8 cellular contexts compared by ENCODE assay signal in the genomic region with DNA sequence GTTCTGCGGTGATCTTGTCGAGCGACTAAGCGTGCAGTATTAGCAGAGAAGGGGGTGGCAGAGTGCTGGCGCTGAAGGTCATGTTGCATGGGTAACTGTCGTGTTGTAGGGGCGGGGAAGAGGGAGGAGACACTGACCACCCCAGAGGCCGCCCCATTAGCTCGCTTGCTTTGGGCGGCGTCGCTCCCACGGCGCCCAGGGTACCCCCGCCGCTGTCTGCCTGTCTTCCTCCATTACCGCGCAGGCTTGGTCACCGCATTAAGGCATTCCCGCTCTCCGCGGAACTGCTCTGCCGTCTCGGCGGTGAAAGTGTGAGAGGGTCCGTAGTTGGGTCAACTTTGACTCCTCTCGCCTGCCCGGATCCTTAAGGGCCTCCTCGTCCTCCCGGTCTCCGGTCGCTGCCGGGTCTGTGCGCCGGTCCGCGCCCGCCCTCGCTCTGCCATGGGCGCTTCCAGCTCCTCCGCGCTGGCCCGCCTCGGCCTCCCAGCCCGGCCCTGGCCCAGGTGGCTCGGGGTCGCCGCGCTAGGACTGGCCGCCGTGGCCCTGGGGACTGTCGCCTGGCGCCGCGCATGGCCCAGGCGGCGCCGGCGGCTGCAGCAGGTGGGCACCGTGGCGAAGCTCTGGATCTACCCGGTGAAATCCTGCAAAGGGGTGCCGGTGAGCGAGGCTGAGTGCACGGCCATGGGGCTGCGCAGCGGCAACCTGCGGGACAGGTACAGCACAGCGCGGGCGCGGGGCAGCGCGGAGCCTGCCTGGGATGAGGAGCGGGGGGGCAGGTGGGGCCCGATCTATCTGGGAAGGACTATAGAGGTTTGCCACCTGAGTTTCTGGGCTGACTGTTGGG. TPM values are rescaled to one million over a fixed set of nuclear protein-coding genes. Genes with fewer than 3 reads are reported as not detected.
A peak's percentile ranks its signal among the peaks of the same experiment; 100 is the strongest.
DNase-seq lines count a peak whose midpoint lies in the region; ATAC-seq and TF ChIP-seq lines count a peak whose summit lies in the region.

A gene (plus strand): TSS at position 232 of the 844 bp plus-strand sequence. CDS start 210 bp downstream, at position 442.

- H3K4me1 Mint-ChIP-seq in activated B cell treated with CpG ODN at 0.5 μM for 24 hours, result peaks cover 24% of the 10 kb centered on the region

- H3K9ac ChIP-seq in MM.1S (ENCODE audit: low read length) (peak within 1 kb of the TSS; percentile 67), mucosa of rectum (ENCODE audit: low read depth in 1 of 2, low read length in 2 of 2) (peak within 1 kb of the TSS; percentile 81 to 88)

- H3K36me3 ChIP-seq in MM.1S (replicated peaks; ENCODE audit: insufficient read depth, low read length) (no peaks in the 10 kb centered on the region), mucosa of rectum (ENCODE audit: control insufficient read depth in 2 of 2, insufficient read depth in 2 of 2, low read length in 2 of 2) (no peaks in the 10 kb centered on the region), upper lobe of left lung (no peaks in the 10 kb centered on the region)

- ATAC-seq in activated B cell treated with CpG ODN at 0.5 μM for 24 hours (ENCODE audit: low read depth) (peak; percentile 90), upper lobe of left lung (ENCODE audit: low FRiP score in 2 of 2) (peak; percentile 95)

- H3K4me3 ChIP-seq in MM.1S (ENCODE audit: low read length), result peak within 1 kb of the TSS; percentile 79
- peak within 1 kb of the TSS; percentile 77 to 89 for H3K4me3 ChIP-seq in mucosa of rectum (ENCODE audit: low read length in 2 of 2)
- H3K4me3 ChIP-seq in upper lobe of left lung, result peak within 1 kb of the TSS; percentile 49 to 91 (median 86)

- H3K27ac Mint-ChIP-seq in activated B cell treated with CpG ODN at 0.5 μM for 24 hours, result no peak within 1 kb of the TSS

- H3K79me2 ChIP-seq in MM.1S (ENCODE audit: low read length), result peaks cover 44% of the 10 kb centered on the region

- peak within 1 kb of the TSS; percentile 85 for H3K4me3 Mint-ChIP-seq in activated B cell treated with CpG ODN at 0.5 μM for 24 hours

- intact Hi-C loops in activated B cell treated with CpG ODN at 0.5 μM for 24 hours (cut with micrococcal nuclease), result loop anchor here (1.0 kb wide), 2 partner anchors 22 to 28 kb away; no protein-coding TSS in a partner anchor

- H3K27ac ChIP-seq in MM.1S (ENCODE audit: low read length) (peak within 1 kb of the TSS; percentile 43; the same call in 1 of the 2 replicates), mucosa of rectum (ENCODE audit: low read depth in 2 of 2, low read length in 2 of 2) (peak within 1 kb of the TSS; percentile 79 to 83), upper lobe of left lung (peak within 1 kb of the TSS; percentile 82 to 97 (median 91))

- WGBS in upper lobe of left lung, 2 donors, result 0 to 3% methylated on average over 25 to 65 of the region's 76 CpGs

- TF ChIP-seq EP300 in upper lobe of left lung (IDR thresholded peaks at IDR 0.05), result peak in 1 of 4 donors; percentile 10

- no peaks in the 10 kb centered on the region for H3K9me3 Mint-ChIP-seq in activated B cell treated with CpG ODN at 0.5 μM for 24 hours

- no peaks in the 10 kb centered on the region for H3K9me3 ChIP-seq in MM.1S (replicated peaks; ENCODE audit: insufficient read depth, low read length)
- no peaks in the 10 kb centered on the region for H3K9me3 ChIP-seq in mucosa of rectum (ENCODE audit: control insufficient read depth in 2 of 2, low read length in 2 of 2)
- peaks cover 0 to 3% (median 0%) of the 10 kb centered on the region in 4 donors for H3K9me3 ChIP-seq in upper lobe of left lung

- H3K9me2 ChIP-seq in MM.1S (replicated peaks; ENCODE audit: insufficient read depth, low read length), result no peaks in the 10 kb centered on the region

- peak; percentile 21 for DNase-seq in activated CD4-positive, alpha-beta T cell treated with anti-CD3 and anti-CD28 coated beads for 48 hours
- DNase-seq in activated CD4-positive, alpha-beta T cell treated with anti-CD3 and anti-CD28 coated beads, Interleukin-2, amount 50 U/mL, for 4 hours, result no peak
- DNase-seq in GOT3 (lab: John Stamatoyannopoulos, UW), result peak; percentile 28
- peak; percentile 84 for DNase-seq in MM.1S
- DNase-seq in activated B cell treated with CpG ODN at 0.5 μM for 24 hours, result peak; percentile 32
- DNase-seq in fibroblast of peridontal ligament (ENCODE audit: extremely low read depth), result peak; percentile 56
- peak; percentile 91 to 93 for DNase-seq in upper lobe of left lung

- CTCF ChIA-PET in activated B cell treated with CpG ODN at 0.5 μM for 24 hours (lab: Charles Lee), result interaction anchor here (1.3 to 2.4 kb wide), 2 partner anchors 15 to 27 kb away, joined by 3 to 13 read pairs; no protein-coding TSS in a partner anchor

- POLR2A ChIA-PET in activated B cell treated with CpG ODN at 0.5 μM for 24 hours (lab: Charles Lee), result interaction anchor here (0.6 to 3.3 kb wide), 4 partner anchors 15 to 557 kb away, joined by 3 to 18 read pairs (median 3); no protein-coding TSS in a partner anchor

- peak within 1 kb of the TSS; percentile 62 for H2AFZ ChIP-seq in MM.1S (ENCODE audit: low read length)

- H3F3A ChIP-seq in MM.1S (ENCODE audit: insufficient read depth, low read length), result no peaks in the 10 kb centered on the region; the same call in 1 of the 2 replicates

- peak within 1 kb of the TSS; percentile 65 for H3K4me2 ChIP-seq in MM.1S (ENCODE audit: low read depth, low read length)

- peaks cover 17% of the 10 kb centered on the region for H3K4me1 ChIP-seq in MM.1S (ENCODE audit: low read length)
- H3K4me1 ChIP-seq in mucosa of rectum (ENCODE audit: control insufficient read depth in 2 of 2, insufficient read depth in 2 of 2, low read length in 2 of 2), result peaks cover 8 to 27% of the 10 kb centered on the region in 2 donors
- H3K4me1 ChIP-seq in upper lobe of left lung, result peaks cover 21 to 33% (median 27%) of the 10 kb centered on the region in 4 donors

- H3K27me3 ChIP-seq in MM.1S (replicated peaks; ENCODE audit: insufficient read depth, low read length) (no peaks in the 10 kb centered on the region), mucosa of rectum (ENCODE audit: control insufficient read depth in 2 of 2, insufficient read depth in 2 of 2, low read length in 2 of 2) (no peaks in the 10 kb centered on the region), upper lobe of left lung (no peaks in the 10 kb centered on the region)

- H3K27me3 Mint-ChIP-seq in activated B cell treated with CpG ODN at 0.5 μM for 24 hours, result peaks cover 39% of the 10 kb centered on the region

- TF ChIP-seq POLR2A in upper lobe of left lung (IDR thresholded peaks at IDR 0.05), result peak in 3 of 4 donors; percentile 89 to 97 (median 94)

- no peaks in the 10 kb centered on the region for H4K20me1 ChIP-seq in MM.1S (ENCODE audit: insufficient read depth, low read length)

- H3K36me3 Mint-ChIP-seq in activated B cell treated with CpG ODN at 0.5 μM for 24 hours (ENCODE audit: low read depth), result no peaks in the 10 kb centered on the region

- TF ChIP-seq CTCF in MM.1S (IDR thresholded peaks at IDR 0.05; ENCODE audit: low read length), result no peak
- no peak for TF ChIP-seq CTCF in activated B cell treated with CpG ODN at 0.5 μM for 24 hours (IDR thresholded peaks at IDR 0.05)
- no peak for TF ChIP-seq CTCF in upper lobe of left lung (IDR thresholded peaks at IDR 0.05)

RNA-seq across cellular contexts. Expression of the gene that starts here (rescaled TPM):
- total RNA-seq in activated B cell treated with CpG ODN at 0.5 μM for 24 hours (8.9 and 9.2 TPM in 2 replicates), upper lobe of left lung (100 to 1,000 TPM in 1 of 6 donors, 10 to 100 TPM in 5; 44.2 to 125 (median 62.0) TPM)

Comparison
In these comparisons a context has a peak if more than half of its experiments do, and no peak if none do; other contexts are left out.
1. DNase-seq: peak in activated CD4-positive, alpha-beta T cell treated with anti-CD3 and anti-CD28 coated beads for 48 hours (single experiment), GOT3 (single experiment), MM.1S (single experiment), activated B cell treated with CpG ODN at 0.5 μM for 24 hours (single experiment), fibroblast of peridontal ligament (single experiment) and upper lobe of left lung (2 of 2); none in activated CD4-positive, alpha-beta T cell treated with anti-CD3 and anti-CD28 coated beads, Interleukin-2, amount 50 U/mL, for 4 hours (0 of 2).
2. Peak in every context shown above with its lines, with median percentiles within 50 percentile points of each other: H3K27ac ChIP-seq and H3K4me3 ChIP-seq.